ENCODE assay signal across 1 cellular context in the genomic region with DNA sequence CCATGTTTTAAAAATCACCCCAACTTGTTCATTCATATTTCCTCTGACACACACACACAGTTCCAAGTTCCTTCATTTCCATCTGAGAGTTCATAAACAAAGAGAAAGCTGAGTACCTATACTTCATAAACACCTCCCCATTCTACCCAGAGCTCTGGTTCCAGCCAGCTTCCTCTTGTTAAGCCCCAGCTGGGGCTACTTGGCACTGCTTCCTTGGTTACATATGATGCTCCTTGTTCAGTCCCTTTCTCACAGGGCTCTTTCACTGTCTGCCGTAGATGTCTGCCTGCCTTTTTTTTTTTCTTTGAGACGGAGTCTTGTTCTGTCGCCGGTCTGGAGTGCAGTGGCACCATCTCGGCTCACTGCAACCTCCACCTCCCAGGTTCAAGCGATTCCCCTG.
TF ChIP-seq lines count a peak whose summit lies in the region.

No MANE protein-coding gene starts in this region.

TF ChIP-seq in WTC11, 78 proteins besides CTCF, POLR2A, EP300 and RAD21 (continued from another document):
- TF ChIP-seq, protein P1, sequence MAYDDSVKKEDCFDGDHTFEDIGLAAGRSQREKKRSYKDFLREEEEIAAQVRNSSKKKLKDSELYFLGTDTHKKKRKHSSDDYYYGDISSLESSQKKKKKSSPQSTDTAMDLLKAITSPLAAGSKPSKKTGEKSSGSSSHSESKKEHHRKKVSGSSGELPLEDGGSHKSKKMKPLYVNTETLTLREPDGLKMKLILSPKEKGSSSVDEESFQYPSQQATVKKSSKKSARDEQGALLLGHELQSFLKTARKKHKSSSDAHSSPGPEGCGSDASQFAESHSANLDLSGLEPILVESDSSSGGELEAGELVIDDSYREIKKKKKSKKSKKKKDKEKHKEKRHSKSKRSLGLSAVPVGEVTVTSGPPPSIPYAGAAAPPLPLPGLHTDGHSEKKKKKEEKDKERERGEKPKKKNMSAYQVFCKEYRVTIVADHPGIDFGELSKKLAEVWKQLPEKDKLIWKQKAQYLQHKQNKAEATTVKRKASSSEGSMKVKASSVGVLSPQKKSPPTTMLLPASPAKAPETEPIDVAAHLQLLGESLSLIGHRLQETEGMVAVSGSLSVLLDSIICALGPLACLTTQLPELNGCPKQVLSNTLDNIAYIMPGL (CRISPR knock-in tag; IDR thresholded peaks at IDR 0.05) = no peak
- TF ChIP-seq, protein P2, sequence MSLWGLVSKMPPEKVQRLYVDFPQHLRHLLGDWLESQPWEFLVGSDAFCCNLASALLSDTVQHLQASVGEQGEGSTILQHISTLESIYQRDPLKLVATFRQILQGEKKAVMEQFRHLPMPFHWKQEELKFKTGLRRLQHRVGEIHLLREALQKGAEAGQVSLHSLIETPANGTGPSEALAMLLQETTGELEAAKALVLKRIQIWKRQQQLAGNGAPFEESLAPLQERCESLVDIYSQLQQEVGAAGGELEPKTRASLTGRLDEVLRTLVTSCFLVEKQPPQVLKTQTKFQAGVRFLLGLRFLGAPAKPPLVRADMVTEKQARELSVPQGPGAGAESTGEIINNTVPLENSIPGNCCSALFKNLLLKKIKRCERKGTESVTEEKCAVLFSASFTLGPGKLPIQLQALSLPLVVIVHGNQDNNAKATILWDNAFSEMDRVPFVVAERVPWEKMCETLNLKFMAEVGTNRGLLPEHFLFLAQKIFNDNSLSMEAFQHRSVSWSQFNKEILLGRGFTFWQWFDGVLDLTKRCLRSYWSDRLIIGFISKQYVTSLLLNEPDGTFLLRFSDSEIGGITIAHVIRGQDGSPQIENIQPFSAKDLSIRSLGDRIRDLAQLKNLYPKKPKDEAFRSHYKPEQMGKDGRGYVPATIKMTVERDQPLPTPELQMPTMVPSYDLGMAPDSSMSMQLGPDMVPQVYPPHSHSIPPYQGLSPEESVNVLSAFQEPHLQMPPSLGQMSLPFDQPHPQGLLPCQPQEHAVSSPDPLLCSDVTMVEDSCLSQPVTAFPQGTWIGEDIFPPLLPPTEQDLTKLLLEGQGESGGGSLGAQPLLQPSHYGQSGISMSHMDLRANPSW (CRISPR knock-in tag; conservative IDR thresholded peaks at IDR 0.05; ENCODE audit: low read depth) = no peak
- TF ChIP-seq ZNF671 (CRISPR knock-in tag; IDR thresholded peaks at IDR 0.05) (no peak), MYBL2 (CRISPR knock-in tag; IDR thresholded peaks at IDR 0.05) (no peak), ESRRA (CRISPR knock-in tag; IDR thresholded peaks at IDR 0.05; ENCODE audit: borderline replicate concordance) (no peak), ZNF219 (CRISPR knock-in tag; IDR thresholded peaks at IDR 0.05; ENCODE audit: borderline replicate concordance) (no peak), KAT7 (CRISPR knock-in tag; IDR thresholded peaks at IDR 0.05; ENCODE audit: borderline replicate concordance) (no peak), ZNF416 (CRISPR knock-in tag; IDR thresholded peaks at IDR 0.05) (no peak), NFYB (CRISPR knock-in tag; conservative IDR thresholded peaks at IDR 0.05; ENCODE audit: low read depth) (no peak), ZNF317 (CRISPR knock-in tag; IDR thresholded peaks at IDR 0.05; ENCODE audit: borderline replicate concordance, low read depth) (no peak), GABPB1 (CRISPR knock-in tag; IDR thresholded peaks at IDR 0.05) (no peak), MXD4 (CRISPR knock-in tag; IDR thresholded peaks at IDR 0.05; ENCODE audit: borderline replicate concordance) (no peak)
- TF ChIP-seq, protein P3, sequence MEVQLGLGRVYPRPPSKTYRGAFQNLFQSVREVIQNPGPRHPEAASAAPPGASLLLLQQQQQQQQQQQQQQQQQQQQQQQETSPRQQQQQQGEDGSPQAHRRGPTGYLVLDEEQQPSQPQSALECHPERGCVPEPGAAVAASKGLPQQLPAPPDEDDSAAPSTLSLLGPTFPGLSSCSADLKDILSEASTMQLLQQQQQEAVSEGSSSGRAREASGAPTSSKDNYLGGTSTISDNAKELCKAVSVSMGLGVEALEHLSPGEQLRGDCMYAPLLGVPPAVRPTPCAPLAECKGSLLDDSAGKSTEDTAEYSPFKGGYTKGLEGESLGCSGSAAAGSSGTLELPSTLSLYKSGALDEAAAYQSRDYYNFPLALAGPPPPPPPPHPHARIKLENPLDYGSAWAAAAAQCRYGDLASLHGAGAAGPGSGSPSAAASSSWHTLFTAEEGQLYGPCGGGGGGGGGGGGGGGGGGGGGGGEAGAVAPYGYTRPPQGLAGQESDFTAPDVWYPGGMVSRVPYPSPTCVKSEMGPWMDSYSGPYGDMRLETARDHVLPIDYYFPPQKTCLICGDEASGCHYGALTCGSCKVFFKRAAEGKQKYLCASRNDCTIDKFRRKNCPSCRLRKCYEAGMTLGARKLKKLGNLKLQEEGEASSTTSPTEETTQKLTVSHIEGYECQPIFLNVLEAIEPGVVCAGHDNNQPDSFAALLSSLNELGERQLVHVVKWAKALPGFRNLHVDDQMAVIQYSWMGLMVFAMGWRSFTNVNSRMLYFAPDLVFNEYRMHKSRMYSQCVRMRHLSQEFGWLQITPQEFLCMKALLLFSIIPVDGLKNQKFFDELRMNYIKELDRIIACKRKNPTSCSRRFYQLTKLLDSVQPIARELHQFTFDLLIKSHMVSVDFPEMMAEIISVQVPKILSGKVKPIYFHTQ (CRISPR knock-in tag; IDR thresholded peaks at IDR 0.05) = no peak
- TF ChIP-seq, protein P4, sequence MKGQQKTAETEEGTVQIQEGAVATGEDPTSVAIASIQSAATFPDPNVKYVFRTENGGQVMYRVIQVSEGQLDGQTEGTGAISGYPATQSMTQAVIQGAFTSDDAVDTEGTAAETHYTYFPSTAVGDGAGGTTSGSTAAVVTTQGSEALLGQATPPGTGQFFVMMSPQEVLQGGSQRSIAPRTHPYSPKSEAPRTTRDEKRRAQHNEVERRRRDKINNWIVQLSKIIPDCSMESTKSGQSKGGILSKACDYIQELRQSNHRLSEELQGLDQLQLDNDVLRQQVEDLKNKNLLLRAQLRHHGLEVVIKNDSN (CRISPR knock-in tag; IDR thresholded peaks at IDR 0.05) = no peak
- TF ChIP-seq, protein P5, sequence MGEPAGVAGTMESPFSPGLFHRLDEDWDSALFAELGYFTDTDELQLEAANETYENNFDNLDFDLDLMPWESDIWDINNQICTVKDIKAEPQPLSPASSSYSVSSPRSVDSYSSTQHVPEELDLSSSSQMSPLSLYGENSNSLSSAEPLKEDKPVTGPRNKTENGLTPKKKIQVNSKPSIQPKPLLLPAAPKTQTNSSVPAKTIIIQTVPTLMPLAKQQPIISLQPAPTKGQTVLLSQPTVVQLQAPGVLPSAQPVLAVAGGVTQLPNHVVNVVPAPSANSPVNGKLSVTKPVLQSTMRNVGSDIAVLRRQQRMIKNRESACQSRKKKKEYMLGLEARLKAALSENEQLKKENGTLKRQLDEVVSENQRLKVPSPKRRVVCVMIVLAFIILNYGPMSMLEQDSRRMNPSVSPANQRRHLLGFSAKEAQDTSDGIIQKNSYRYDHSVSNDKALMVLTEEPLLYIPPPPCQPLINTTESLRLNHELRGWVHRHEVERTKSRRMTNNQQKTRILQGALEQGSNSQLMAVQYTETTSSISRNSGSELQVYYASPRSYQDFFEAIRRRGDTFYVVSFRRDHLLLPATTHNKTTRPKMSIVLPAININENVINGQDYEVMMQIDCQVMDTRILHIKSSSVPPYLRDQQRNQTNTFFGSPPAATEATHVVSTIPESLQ (CRISPR knock-in tag; IDR thresholded peaks at IDR 0.05) = no peak
